In genomic region chr15:92078270-92078669, GRCh38 we compare ENCODE assay signal across 22 cellular contexts.
"Had no signal": no experiment of that assay in that cellular context is flagged by ENCODE, and none has a peak within 500 bp of the region (broad histone marks: within the 10 kb centered on the region; RNA-seq: fewer than 3 reads in every experiment).

No MANE protein-coding gene starts in this region.

- H2AFZ ChIP-seq: hepatocyte had no signal

- H3K4me3 Mint-ChIP-seq: dendritic cell treated with granulocyte-macrophage colony-stimulating factor and Interleukin-4, amounts not matched to agents 40 ng/mL and 50 ng/mL, for 4 days; immature natural killer cell; mesothelial cell of epicardium; naive B cell had no signal

- H3K27ac ChIP-seq: colonic mucosa, esophagus muscularis mucosa, foreskin keratinocyte, gastroesophageal sphincter, heart left ventricle, hepatocyte, left ventricle myocardium inferior, lower lobe of right lung had no signal

- H3K27ac Mint-ChIP-seq: mesothelial cell of epicardium, naive B cell had no signal

- H3K4me1 Mint-ChIP-seq: mesothelial cell of epicardium, naive B cell had no signal

- H3K36me3 Mint-ChIP-seq: immature natural killer cell, mesothelial cell of epicardium, naive B cell had no signal

- H3K27me3 Mint-ChIP-seq: dendritic cell treated with granulocyte-macrophage colony-stimulating factor and Interleukin-4, amounts not matched to agents 40 ng/mL and 50 ng/mL, for 4 days had no signal

- H3K27me3 ChIP-seq: colonic mucosa, esophagus muscularis mucosa, foreskin keratinocyte, gastroesophageal sphincter, heart left ventricle had no signal

- H3K4me2 ChIP-seq: hepatocyte had no signal

- ATAC-seq: foreskin keratinocyte, gastroesophageal sphincter, heart left ventricle, left colon, left lobe of liver, lower lobe of right lung, mucosa of descending colon had no signal

- H3K9me3 Mint-ChIP-seq: immature natural killer cell, mesothelial cell of epicardium, naive B cell had no signal

- H3K4me3 ChIP-seq: colonic mucosa, esophagus muscularis mucosa, gastroesophageal sphincter, heart left ventricle, hepatocyte, left ventricle myocardium inferior, lower lobe of right lung, mucosa of descending colon had no signal

- H3K36me3 ChIP-seq: colonic mucosa, esophagus muscularis mucosa, gastroesophageal sphincter, heart left ventricle, left ventricle myocardium inferior, lower lobe of right lung had no signal

- DNase-seq: colonic mucosa; cortex of kidney; effector CD8-positive, alpha-beta T cell; foreskin keratinocyte; heart left ventricle; hypothalamus; immature natural killer cell; islet precursor cell; kidney; kidney glomerular epithelial cell; left colon; left ventricle myocardium inferior; lower lobe of right lung; mesenchymal stem cell; mucosa of descending colon; naive B cell had no signal

- H3K9me3 ChIP-seq: colonic mucosa, esophagus muscularis mucosa, gastroesophageal sphincter, heart left ventricle, left ventricle myocardium inferior, lower lobe of right lung, mucosa of descending colon had no signal

- H3K4me1 ChIP-seq: colonic mucosa had no signal
